ENCODE assay signal across 1 cellular context in the genomic region with DNA sequence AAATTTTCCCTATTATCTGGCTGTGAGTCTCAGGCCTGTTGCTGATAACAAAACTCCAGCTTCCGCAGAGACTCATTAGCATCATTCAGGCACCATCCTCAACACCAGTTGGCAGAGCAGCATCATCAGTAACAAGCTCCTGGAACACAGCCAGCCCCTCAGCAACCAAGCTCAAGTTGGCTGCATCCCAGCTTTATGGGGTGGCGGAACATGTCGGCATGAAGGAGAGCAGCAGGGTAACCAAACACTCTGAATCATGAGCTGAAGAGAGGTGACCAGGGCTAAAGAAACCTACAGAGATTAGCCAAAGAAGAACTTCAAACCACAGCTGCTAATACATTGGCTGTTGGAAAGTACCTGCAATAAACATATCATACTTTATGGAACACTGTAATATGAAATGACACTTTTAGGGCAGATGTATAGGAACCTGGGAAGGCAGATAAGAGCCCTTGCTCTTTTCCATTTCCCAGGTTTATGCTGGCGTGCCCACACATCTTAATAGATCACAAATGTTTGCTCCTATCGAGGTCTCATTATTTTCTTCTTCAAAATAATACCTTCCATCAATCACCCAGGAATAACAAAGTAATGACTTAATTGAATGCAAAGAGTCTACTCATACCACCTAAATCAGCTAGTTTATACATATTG.
TF ChIP-seq lines count a peak whose summit lies in the region.

No MANE protein-coding gene starts in this region.

TF ChIP-seq in GM23338, 12 proteins besides CTCF, POLR2A, EP300 and RAD21:
- TF ChIP-seq, protein P1, sequence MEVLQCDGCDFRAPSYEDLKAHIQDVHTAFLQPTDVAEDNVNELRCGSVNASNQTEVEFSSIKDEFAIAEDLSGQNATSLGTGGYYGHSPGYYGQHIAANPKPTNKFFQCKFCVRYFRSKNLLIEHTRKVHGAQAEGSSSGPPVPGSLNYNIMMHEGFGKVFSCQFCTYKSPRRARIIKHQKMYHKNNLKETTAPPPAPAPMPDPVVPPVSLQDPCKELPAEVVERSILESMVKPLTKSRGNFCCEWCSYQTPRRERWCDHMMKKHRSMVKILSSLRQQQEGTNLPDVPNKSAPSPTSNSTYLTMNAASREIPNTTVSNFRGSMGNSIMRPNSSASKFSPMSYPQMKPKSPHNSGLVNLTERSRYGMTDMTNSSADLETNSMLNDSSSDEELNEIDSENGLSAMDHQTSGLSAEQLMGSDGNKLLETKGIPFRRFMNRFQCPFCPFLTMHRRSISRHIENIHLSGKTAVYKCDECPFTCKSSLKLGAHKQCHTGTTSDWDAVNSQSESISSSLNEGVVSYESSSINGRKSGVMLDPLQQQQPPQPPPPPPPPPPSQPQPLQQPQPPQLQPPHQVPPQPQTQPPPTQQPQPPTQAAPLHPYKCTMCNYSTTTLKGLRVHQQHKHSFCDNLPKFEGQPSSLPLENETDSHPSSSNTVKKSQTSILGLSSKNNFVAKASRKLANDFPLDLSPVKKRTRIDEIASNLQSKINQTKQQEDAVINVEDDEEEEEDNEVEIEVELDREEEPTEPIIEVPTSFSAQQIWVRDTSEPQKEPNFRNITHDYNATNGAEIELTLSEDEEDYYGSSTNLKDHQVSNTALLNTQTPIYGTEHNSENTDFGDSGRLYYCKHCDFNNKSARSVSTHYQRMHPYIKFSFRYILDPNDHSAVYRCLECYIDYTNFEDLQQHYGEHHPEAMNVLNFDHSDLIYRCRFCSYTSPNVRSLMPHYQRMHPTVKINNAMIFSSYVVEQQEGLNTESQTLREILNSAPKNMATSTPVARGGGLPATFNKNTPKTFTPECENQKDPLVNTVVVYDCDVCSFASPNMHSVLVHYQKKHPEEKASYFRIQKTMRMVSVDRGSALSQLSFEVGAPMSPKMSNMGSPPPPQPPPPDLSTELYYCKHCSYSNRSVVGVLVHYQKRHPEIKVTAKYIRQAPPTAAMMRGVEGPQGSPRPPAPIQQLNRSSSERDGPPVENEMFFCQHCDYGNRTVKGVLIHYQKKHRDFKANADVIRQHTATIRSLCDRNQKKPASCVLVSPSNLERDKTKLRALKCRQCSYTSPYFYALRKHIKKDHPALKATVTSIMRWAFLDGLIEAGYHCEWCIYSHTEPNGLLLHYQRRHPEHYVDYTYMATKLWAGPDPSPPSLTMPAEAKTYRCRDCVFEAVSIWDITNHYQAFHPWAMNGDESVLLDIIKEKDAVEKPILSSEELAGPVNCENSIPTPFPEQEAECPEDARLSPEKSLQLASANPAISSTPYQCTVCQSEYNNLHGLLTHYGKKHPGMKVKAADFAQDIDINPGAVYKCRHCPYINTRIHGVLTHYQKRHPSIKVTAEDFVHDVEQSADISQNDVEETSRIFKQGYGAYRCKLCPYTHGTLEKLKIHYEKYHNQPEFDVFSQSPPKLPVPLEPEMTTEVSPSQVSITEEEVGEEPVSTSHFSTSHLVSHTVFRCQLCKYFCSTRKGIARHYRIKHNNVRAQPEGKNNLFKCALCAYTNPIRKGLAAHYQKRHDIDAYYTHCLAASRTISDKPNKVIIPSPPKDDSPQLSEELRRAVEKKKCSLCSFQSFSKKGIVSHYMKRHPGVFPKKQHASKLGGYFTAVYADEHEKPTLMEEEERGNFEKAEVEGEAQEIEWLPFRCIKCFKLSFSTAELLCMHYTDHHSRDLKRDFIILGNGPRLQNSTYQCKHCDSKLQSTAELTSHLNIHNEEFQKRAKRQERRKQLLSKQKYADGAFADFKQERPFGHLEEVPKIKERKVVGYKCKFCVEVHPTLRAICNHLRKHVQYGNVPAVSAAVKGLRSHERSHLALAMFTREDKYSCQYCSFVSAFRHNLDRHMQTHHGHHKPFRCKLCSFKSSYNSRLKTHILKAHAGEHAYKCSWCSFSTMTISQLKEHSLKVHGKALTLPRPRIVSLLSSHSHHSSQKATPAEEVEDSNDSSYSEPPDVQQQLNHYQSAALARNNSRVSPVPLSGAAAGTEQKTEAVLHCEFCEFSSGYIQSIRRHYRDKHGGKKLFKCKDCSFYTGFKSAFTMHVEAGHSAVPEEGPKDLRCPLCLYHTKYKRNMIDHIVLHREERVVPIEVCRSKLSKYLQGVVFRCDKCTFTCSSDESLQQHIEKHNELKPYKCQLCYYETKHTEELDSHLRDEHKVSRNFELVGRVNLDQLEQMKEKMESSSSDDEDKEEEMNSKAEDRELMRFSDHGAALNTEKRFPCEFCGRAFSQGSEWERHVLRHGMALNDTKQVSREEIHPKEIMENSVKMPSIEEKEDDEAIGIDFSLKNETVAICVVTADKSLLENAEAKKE (CRISPR knock-in tag; IDR thresholded peaks at IDR 0.05), result no peak
- no peak for TF ChIP-seq ZNF331 (CRISPR knock-in tag; IDR thresholded peaks at IDR 0.05; ENCODE audit: low read depth)
- no peak for TF ChIP-seq JUNB (IDR thresholded peaks at IDR 0.05; ENCODE audit: unreplicated experiment)
- TF ChIP-seq, protein P2, sequence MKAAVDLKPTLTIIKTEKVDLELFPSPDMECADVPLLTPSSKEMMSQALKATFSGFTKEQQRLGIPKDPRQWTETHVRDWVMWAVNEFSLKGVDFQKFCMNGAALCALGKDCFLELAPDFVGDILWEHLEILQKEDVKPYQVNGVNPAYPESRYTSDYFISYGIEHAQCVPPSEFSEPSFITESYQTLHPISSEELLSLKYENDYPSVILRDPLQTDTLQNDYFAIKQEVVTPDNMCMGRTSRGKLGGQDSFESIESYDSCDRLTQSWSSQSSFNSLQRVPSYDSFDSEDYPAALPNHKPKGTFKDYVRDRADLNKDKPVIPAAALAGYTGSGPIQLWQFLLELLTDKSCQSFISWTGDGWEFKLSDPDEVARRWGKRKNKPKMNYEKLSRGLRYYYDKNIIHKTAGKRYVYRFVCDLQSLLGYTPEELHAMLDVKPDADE (IDR thresholded peaks at IDR 0.05), result no peak
- no peak for TF ChIP-seq STAT1 (IDR thresholded peaks at IDR 0.05; ENCODE audit: unreplicated experiment)
- no peak for TF ChIP-seq POLR2AphosphoS5 (IDR thresholded peaks at IDR 0.05; ENCODE audit: low read depth)
